In the genomic region with DNA sequence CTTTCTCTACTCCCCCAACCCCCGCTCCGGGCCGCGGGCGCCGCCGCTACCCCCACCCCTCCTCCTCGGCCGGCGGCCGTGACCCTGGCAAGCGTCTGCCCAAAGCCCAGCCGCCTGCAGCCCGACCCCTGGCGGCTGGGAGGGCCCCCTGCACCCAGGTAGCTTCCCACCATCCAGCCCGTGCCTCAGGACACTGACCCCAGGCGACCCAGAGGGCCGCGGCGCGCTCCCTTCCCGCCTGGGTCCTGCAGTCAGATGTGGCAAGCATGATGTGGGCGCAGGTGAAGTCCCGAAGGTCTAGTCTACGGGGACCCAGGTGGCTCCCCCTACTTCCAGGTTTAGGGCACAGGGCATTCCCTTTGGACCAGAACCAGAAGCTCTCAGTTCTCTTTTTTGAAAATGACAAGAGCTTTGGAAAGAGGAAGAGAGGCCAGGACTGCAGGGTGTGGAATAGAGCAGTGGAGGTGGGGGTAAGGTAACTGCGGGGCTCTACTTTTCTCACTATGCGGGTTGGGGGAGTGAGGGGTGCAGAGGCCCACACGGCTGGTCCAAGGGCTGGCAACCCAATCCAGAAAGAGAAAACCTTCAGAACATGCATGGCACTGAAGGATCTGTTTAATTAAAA, we compare ENCODE assay signal across 1 cellular context.
TF ChIP-seq lines count a peak whose summit lies in the region.

A gene with protein sequence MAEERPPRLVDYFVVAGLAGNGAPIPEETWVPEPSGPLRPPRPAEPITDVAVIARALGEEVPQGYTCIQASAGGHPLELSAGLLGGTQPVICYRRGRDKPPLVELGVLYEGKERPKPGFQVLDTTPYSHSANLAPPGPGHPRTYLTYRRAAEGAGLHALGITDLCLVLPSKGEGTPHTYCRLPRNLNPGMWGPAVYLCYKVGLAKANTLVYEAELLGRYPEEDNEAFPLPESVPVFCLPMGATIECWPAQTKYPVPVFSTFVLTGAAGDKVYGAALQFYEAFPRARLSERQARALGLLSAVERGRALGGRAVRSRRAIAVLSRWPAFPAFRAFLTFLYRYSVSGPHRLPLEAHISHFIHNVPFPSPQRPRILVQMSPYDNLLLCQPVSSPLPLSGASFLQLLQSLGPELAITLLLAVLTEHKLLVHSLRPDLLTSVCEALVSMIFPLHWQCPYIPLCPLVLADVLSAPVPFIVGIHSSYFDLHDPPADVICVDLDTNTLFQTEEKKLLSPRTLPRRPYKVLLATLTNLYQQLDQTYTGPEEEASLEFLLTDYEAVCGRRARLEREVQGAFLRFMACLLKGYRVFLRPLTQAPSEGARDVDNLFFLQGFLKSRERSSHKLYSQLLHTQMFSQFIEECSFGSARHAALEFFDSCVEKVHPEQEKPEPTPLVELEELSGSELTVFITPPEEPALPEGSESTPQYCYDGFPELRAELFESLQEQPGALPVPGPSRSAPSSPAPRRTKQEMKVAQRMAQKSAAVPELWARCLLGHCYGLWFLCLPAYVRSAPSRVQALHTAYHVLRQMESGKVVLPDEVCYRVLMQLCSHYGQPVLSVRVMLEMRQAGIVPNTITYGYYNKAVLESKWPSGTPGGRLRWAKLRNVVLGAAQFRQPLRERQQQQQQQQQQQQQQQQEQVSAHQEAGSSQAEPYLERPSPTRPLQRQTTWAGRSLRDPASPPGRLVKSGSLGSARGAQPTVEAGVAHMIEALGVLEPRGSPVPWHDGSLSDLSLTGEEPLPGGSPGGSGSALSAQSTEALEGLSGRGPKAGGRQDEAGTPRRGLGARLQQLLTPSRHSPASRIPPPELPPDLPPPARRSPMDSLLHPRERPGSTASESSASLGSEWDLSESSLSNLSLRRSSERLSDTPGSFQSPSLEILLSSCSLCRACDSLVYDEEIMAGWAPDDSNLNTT (N-terminal part only) (minus strand): TSS at position 97 of the 625 bp plus-strand sequence. CDS start 2,344 bp downstream, outside the sequence.

TF ChIP-seq in SK-N-SH, 30 proteins besides CTCF, POLR2A, EP300 and RAD21 (continued from another document):
- TF ChIP-seq SMC3 (IDR thresholded peaks at IDR 0.05; ENCODE audit: low read depth, low read length) (peak; percentile 66), SIN3A (IDR thresholded peaks at IDR 0.05; ENCODE audit: borderline replicate concordance, low read depth, low read length) (peak; percentile 92; the same call in 1 of the 2 replicates), TAF1 (IDR thresholded peaks at IDR 0.05; ENCODE audit: borderline replicate concordance, low read depth, low read length) (peak; percentile 73; the same call in 1 of the 2 replicates), IRF3 (IDR thresholded peaks at IDR 0.05; ENCODE audit: low read depth, low read length) (no peak), NRF1 (IDR thresholded peaks at IDR 0.05; ENCODE audit: low read depth, low read length) (no peak), REST (IDR thresholded peaks at IDR 0.05; ENCODE audit: low read depth, low read length) (0 out of 2 replicates have a peak, but pooled peaks have one; percentile 19), NFIC (IDR thresholded peaks at IDR 0.05; ENCODE audit: borderline replicate concordance) (0 out of 2 replicates have a peak, but pooled peaks have one; percentile 6), FOXM1 (IDR thresholded peaks at IDR 0.05; ENCODE audit: low read depth) (no peak), RFX5 (IDR thresholded peaks at IDR 0.05; ENCODE audit: low read length) (no peak), GATA2 (CRISPR knock-in tag; IDR thresholded peaks at IDR 0.05) (no peak)
- TF ChIP-seq, protein P1, sequence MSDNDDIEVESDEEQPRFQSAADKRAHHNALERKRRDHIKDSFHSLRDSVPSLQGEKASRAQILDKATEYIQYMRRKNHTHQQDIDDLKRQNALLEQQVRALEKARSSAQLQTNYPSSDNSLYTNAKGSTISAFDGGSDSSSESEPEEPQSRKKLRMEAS (IDR thresholded peaks at IDR 0.05; ENCODE audit: low read depth) = peak; percentile 48; the same call in 1 of the 2 replicates
